ENCODE assay signal across 2 cellular contexts in the genomic region with DNA sequence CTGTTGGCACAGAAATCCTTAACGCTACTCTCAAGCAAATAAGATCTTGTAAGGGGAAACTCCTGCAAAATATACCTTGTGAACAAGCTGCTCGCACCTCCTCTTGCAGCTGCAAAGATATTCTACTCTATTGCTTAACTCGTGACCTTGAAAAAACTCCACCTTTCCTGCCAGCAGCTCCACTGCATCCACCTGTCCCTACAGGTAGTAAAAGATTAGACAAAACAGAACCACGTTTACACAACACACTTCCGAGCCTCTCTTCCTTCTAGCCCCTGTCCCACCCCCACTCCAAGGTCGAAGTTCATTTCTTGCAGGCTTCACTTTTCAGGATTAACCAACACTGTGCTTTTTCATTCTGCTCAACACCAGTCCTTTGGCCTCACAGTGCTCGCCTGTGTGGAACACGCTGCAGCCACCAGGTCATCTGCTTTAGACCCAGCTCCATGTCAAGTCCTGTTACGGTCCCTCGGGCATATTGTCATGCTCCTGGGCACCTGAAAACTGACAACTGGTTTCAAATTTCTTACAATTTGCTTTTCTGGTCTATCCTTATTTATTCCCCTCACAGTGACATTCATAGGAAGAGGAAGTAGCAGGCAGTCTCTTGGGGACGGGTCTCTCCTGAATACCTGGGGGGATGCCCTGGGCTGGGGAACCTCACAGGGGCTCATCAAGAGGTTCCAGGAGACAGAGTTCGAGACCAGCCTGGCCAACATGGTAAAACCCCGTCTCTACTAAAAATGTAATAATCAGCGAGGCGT.
TF ChIP-seq lines count a peak whose summit lies in the region.

No MANE protein-coding gene starts in this region.

TF ChIP-seq in A549, 52 proteins besides CTCF, POLR2A, EP300 and RAD21 (continued from another document):
- TF ChIP-seq MAZ (IDR thresholded peaks at IDR 0.05; ENCODE audit: borderline replicate concordance, low read depth, low read length) (no peak), KDM1A (IDR thresholded peaks at IDR 0.05; ENCODE audit: low read depth) (no peak), BHLHE40 (IDR thresholded peaks at IDR 0.05; ENCODE audit: low read depth, low read length) (no peak)
TF ChIP-seq in A549: peak in this region for 5.

TF ChIP-seq in GM23338, 12 proteins besides CTCF, POLR2A, EP300 and RAD21 (continued from another document):
- TF ChIP-seq, protein P1, sequence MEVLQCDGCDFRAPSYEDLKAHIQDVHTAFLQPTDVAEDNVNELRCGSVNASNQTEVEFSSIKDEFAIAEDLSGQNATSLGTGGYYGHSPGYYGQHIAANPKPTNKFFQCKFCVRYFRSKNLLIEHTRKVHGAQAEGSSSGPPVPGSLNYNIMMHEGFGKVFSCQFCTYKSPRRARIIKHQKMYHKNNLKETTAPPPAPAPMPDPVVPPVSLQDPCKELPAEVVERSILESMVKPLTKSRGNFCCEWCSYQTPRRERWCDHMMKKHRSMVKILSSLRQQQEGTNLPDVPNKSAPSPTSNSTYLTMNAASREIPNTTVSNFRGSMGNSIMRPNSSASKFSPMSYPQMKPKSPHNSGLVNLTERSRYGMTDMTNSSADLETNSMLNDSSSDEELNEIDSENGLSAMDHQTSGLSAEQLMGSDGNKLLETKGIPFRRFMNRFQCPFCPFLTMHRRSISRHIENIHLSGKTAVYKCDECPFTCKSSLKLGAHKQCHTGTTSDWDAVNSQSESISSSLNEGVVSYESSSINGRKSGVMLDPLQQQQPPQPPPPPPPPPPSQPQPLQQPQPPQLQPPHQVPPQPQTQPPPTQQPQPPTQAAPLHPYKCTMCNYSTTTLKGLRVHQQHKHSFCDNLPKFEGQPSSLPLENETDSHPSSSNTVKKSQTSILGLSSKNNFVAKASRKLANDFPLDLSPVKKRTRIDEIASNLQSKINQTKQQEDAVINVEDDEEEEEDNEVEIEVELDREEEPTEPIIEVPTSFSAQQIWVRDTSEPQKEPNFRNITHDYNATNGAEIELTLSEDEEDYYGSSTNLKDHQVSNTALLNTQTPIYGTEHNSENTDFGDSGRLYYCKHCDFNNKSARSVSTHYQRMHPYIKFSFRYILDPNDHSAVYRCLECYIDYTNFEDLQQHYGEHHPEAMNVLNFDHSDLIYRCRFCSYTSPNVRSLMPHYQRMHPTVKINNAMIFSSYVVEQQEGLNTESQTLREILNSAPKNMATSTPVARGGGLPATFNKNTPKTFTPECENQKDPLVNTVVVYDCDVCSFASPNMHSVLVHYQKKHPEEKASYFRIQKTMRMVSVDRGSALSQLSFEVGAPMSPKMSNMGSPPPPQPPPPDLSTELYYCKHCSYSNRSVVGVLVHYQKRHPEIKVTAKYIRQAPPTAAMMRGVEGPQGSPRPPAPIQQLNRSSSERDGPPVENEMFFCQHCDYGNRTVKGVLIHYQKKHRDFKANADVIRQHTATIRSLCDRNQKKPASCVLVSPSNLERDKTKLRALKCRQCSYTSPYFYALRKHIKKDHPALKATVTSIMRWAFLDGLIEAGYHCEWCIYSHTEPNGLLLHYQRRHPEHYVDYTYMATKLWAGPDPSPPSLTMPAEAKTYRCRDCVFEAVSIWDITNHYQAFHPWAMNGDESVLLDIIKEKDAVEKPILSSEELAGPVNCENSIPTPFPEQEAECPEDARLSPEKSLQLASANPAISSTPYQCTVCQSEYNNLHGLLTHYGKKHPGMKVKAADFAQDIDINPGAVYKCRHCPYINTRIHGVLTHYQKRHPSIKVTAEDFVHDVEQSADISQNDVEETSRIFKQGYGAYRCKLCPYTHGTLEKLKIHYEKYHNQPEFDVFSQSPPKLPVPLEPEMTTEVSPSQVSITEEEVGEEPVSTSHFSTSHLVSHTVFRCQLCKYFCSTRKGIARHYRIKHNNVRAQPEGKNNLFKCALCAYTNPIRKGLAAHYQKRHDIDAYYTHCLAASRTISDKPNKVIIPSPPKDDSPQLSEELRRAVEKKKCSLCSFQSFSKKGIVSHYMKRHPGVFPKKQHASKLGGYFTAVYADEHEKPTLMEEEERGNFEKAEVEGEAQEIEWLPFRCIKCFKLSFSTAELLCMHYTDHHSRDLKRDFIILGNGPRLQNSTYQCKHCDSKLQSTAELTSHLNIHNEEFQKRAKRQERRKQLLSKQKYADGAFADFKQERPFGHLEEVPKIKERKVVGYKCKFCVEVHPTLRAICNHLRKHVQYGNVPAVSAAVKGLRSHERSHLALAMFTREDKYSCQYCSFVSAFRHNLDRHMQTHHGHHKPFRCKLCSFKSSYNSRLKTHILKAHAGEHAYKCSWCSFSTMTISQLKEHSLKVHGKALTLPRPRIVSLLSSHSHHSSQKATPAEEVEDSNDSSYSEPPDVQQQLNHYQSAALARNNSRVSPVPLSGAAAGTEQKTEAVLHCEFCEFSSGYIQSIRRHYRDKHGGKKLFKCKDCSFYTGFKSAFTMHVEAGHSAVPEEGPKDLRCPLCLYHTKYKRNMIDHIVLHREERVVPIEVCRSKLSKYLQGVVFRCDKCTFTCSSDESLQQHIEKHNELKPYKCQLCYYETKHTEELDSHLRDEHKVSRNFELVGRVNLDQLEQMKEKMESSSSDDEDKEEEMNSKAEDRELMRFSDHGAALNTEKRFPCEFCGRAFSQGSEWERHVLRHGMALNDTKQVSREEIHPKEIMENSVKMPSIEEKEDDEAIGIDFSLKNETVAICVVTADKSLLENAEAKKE (CRISPR knock-in tag; IDR thresholded peaks at IDR 0.05) = no peak
- TF ChIP-seq ZNF114 (CRISPR knock-in tag; IDR thresholded peaks at IDR 0.05) (no peak), POLR2AphosphoS5 (IDR thresholded peaks at IDR 0.05; ENCODE audit: low read depth) (no peak), CREB1 (CRISPR knock-in tag; IDR thresholded peaks at IDR 0.05; ENCODE audit: low read depth) (no peak), STAT1 (IDR thresholded peaks at IDR 0.05; ENCODE audit: unreplicated experiment) (no peak), EZH2 (IDR thresholded peaks at IDR 0.05; ENCODE audit: low read depth, unreplicated experiment) (no peak), NANOG (IDR thresholded peaks at IDR 0.05; ENCODE audit: borderline replicate concordance) (no peak), ZNF331 (CRISPR knock-in tag; IDR thresholded peaks at IDR 0.05; ENCODE audit: low read depth) (no peak), JUNB (IDR thresholded peaks at IDR 0.05; ENCODE audit: unreplicated experiment) (no peak)
- TF ChIP-seq, protein P2, sequence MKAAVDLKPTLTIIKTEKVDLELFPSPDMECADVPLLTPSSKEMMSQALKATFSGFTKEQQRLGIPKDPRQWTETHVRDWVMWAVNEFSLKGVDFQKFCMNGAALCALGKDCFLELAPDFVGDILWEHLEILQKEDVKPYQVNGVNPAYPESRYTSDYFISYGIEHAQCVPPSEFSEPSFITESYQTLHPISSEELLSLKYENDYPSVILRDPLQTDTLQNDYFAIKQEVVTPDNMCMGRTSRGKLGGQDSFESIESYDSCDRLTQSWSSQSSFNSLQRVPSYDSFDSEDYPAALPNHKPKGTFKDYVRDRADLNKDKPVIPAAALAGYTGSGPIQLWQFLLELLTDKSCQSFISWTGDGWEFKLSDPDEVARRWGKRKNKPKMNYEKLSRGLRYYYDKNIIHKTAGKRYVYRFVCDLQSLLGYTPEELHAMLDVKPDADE (IDR thresholded peaks at IDR 0.05) = no peak
- TF ChIP-seq, protein P3, sequence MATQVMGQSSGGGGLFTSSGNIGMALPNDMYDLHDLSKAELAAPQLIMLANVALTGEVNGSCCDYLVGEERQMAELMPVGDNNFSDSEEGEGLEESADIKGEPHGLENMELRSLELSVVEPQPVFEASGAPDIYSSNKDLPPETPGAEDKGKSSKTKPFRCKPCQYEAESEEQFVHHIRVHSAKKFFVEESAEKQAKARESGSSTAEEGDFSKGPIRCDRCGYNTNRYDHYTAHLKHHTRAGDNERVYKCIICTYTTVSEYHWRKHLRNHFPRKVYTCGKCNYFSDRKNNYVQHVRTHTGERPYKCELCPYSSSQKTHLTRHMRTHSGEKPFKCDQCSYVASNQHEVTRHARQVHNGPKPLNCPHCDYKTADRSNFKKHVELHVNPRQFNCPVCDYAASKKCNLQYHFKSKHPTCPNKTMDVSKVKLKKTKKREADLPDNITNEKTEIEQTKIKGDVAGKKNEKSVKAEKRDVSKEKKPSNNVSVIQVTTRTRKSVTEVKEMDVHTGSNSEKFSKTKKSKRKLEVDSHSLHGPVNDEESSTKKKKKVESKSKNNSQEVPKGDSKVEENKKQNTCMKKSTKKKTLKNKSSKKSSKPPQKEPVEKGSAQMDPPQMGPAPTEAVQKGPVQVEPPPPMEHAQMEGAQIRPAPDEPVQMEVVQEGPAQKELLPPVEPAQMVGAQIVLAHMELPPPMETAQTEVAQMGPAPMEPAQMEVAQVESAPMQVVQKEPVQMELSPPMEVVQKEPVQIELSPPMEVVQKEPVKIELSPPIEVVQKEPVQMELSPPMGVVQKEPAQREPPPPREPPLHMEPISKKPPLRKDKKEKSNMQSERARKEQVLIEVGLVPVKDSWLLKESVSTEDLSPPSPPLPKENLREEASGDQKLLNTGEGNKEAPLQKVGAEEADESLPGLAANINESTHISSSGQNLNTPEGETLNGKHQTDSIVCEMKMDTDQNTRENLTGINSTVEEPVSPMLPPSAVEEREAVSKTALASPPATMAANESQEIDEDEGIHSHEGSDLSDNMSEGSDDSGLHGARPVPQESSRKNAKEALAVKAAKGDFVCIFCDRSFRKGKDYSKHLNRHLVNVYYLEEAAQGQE (IDR thresholded peaks at IDR 0.05; ENCODE audit: unreplicated experiment) = no peak
